Comparison of ENCODE assay signal across 1 cellular context in genomic region chr3:194142156-194142910, GRCh38.
A peak's percentile ranks its signal among the peaks of the same experiment; 100 is the strongest.
TF ChIP-seq lines count a peak whose summit lies in the region.

No MANE protein-coding gene starts in this region.

TF ChIP-seq in K562, 482 proteins besides CTCF, POLR2A, EP300 and RAD21 (continued from another document and continues in another):
- no peak for TF ChIP-seq ZBTB11 (CRISPR knock-in tag; IDR thresholded peaks at IDR 0.05)
- TF ChIP-seq FOSL1 (tag; conservative IDR thresholded peaks at IDR 0.05), result 0 out of 2 replicates have a peak, but pooled peaks have one; percentile 25
- TF ChIP-seq TBP (optimal IDR thresholded peaks at IDR 0.05; ENCODE audit: low read depth, low read length), result no peak
- TF ChIP-seq MGA (IDR thresholded peaks at IDR 0.05), result peak; percentile 82
- no peak for TF ChIP-seq UBTF (IDR thresholded peaks at IDR 0.05; ENCODE audit: borderline replicate concordance in 1 of 2, low read depth in 2 of 2, low read length in 2 of 2)
- no peak for TF ChIP-seq TEAD4 (IDR thresholded peaks at IDR 0.05; ENCODE audit: low read length)
- TF ChIP-seq TEAD4 (CRISPR knock-in tag; IDR thresholded peaks at IDR 0.05; ENCODE audit: borderline replicate concordance), result no peak
- TF ChIP-seq ZNF384 (IDR thresholded peaks at IDR 0.05; ENCODE audit: low read depth, low read length), result 0 out of 2 replicates have a peak, but pooled peaks have one; percentile 3
- no peak for TF ChIP-seq BRF2 (IDR thresholded peaks at IDR 0.05; ENCODE audit: borderline replicate concordance, insufficient read depth, insufficient read length)
- no peak for TF ChIP-seq RFX1 (IDR thresholded peaks at IDR 0.05)
- TF ChIP-seq ZNF277 (CRISPR knock-in tag; IDR thresholded peaks at IDR 0.05; ENCODE audit: borderline replicate concordance), result no peak
- peak; percentile 72; the same call in 1 of the 2 replicates for TF ChIP-seq MECOM (CRISPR knock-in tag; IDR thresholded peaks at IDR 0.05)
- 0 out of 2 replicates have a peak, but pooled peaks have one; percentile 0 for TF ChIP-seq MTA2 (IDR thresholded peaks at IDR 0.05; ENCODE audit: low read depth)
- peak; percentile 34 for TF ChIP-seq EP400 (IDR thresholded peaks at IDR 0.05)
- TF ChIP-seq NFRKB (IDR thresholded peaks at IDR 0.05; ENCODE audit: low read depth), result peak; percentile 64; the same call in 1 of the 2 replicates
- peak in 1 of 2 experiments; percentile 43; a peak in 1 of 4 replicates for TF ChIP-seq MNT (conservative IDR thresholded peaks at IDR 0.05)
- no peak for TF ChIP-seq NR4A1 (CRISPR knock-in tag; IDR thresholded peaks at IDR 0.05)
- peak; percentile 50; the same call in 1 of the 2 replicates for TF ChIP-seq NR4A1 (tag; IDR thresholded peaks at IDR 0.05)
- TF ChIP-seq MXD1 (CRISPR knock-in tag; IDR thresholded peaks at IDR 0.05; ENCODE audit: borderline replicate concordance, poor library complexity, severe bottlenecking), result no peak
- TF ChIP-seq NCOA6 (IDR thresholded peaks at IDR 0.05), result no peak
- no peak for TF ChIP-seq ETV1 (tag; conservative IDR thresholded peaks at IDR 0.05; ENCODE audit: low read depth)
- TF ChIP-seq JUN (IDR thresholded peaks at IDR 0.05; ENCODE audit: borderline replicate concordance, low read depth, low read length), result 0 out of 2 replicates have a peak, but pooled peaks have one; percentile 1
- TF ChIP-seq JUN (CRISPR knock-in tag; IDR thresholded peaks at IDR 0.05; ENCODE audit: borderline replicate concordance), result no peak
